ENCODE assay signal across 10 cellular contexts in genomic region chr1:9960705-9961562, GRCh38. TPM values are rescaled to one million over a fixed set of nuclear protein-coding genes. Genes with fewer than 3 reads are reported as not detected.
A peak's percentile ranks its signal among the peaks of the same experiment; 100 is the strongest.
DNase-seq lines count a peak whose midpoint lies in the region; ATAC-seq and TF ChIP-seq lines count a peak whose summit lies in the region.
"Had no signal": no experiment of that assay in that cellular context is flagged by ENCODE, and none has a peak within 500 bp of the region (broad histone marks: within the 10 kb centered on the region; RNA-seq: fewer than 3 reads in every experiment).

No MANE protein-coding gene starts in this region.

- ATAC-seq in HG03045 (IDR thresholded peaks at IDR 0.05; ENCODE audit: unreplicated experiment): no peak

- TF ChIP-seq CTCF in MCF 10A (IDR thresholded peaks at IDR 0.05; ENCODE audit: unreplicated experiment) (no peak), mammary epithelial cell (conservative IDR thresholded peaks at IDR 0.05 in 1 of 2, IDR thresholded peaks at IDR 0.05 in 1 of 2; ENCODE audit: extremely low read depth in 1 of 2, insufficient read depth in 1 of 2, low read depth in 1 of 2, low read length in 2 of 2) (no peak)

- POLR2A ChIA-PET in MCF 10A (lab: Yijun Ruan, JAX): interaction anchor here (0.6 to 1.1 kb wide), 2 partner anchors 22 to 32 kb away, joined by 3 read pairs; no protein-coding TSS in a partner anchor

- no peaks in the 10 kb centered on the region for H3K4me1 ChIP-seq in mammary epithelial cell (ENCODE audit: insufficient read depth, low read length)
- no peaks in the 10 kb centered on the region for H3K4me1 ChIP-seq in adipocyte (ENCODE audit: control insufficient read depth, insufficient read depth, low read length)

- H3K79me2 ChIP-seq in mammary epithelial cell (ENCODE audit: insufficient read depth, low read length): no peaks in the 10 kb centered on the region

- no peaks in the 10 kb centered on the region for H3K27me3 ChIP-seq in mammary epithelial cell (ENCODE audit: insufficient read depth, low read length)
- no peaks in the 10 kb centered on the region for H3K27me3 ChIP-seq in adipocyte (replicated peaks; ENCODE audit: control insufficient read depth, insufficient read depth, low read length)

- H3K4me3 Mint-ChIP-seq in MCF 10A (ENCODE audit: unreplicated experiment): no peak overlapping the region
- H3K4me3 Mint-ChIP-seq: activated naive CD4-positive, alpha-beta T cell treated with anti-CD3 and anti-CD28 coated beads, Interleukin-2, amount 50 U/mL, for 24 hours had no signal

- H2AFZ ChIP-seq in mammary epithelial cell (ENCODE audit: low read depth, low read length): no peak overlapping the region

- peaks cover 17% of the 10 kb centered on the region for H3K36me3 Mint-ChIP-seq in MCF 10A (ENCODE audit: insufficient read depth, unreplicated experiment)
- H3K36me3 Mint-ChIP-seq: activated naive CD4-positive, alpha-beta T cell treated with anti-CD3 and anti-CD28 coated beads, Interleukin-2, amount 50 U/mL, for 24 hours had no signal

- H3K4me2 ChIP-seq in mammary epithelial cell (ENCODE audit: insufficient read depth, low read depth, low read length): no peak overlapping the region

- no peaks in the 10 kb centered on the region for H4K20me1 ChIP-seq in mammary epithelial cell (ENCODE audit: insufficient read depth, low read length)

- H3K9ac ChIP-seq in mammary epithelial cell (ENCODE audit: insufficient read depth, low read length): no peak overlapping the region
- H3K9ac ChIP-seq in adipocyte (ENCODE audit: low read length): no peak overlapping the region

- H3K9me3 ChIP-seq in mammary epithelial cell (replicated peaks; ENCODE audit: insufficient read depth, low read length) (no peaks in the 10 kb centered on the region), adipocyte (ENCODE audit: control insufficient read depth, low read length) (no peaks in the 10 kb centered on the region)

- H3K36me3 ChIP-seq in mammary epithelial cell (ENCODE audit: insufficient read depth, low read length): no peaks in the 10 kb centered on the region
- no peaks in the 10 kb centered on the region for H3K36me3 ChIP-seq in adipocyte (ENCODE audit: control insufficient read depth, insufficient read depth, low read length, severe bottlenecking)

- no peaks in the 10 kb centered on the region for H3K9me3 Mint-ChIP-seq in MCF 10A (ENCODE audit: unreplicated experiment)
- H3K9me3 Mint-ChIP-seq: activated naive CD4-positive, alpha-beta T cell treated with anti-CD3 and anti-CD28 coated beads, Interleukin-2, amount 50 U/mL, for 24 hours had no signal

- in situ Hi-C loops in mammary epithelial cell (cut with MboI; ENCODE audit: low sequenced_read_pairs in 2 of 2): loop anchor here in 1 of 2 donors (25.0 kb wide), 1 partner anchor 151 kb away; no protein-coding TSS in a partner anchor

- dilution Hi-C loops in mammary epithelial cell (cut with HindIII; ENCODE audit: low sequenced_read_pairs): loop anchor here (5.0 to 10.0 kb wide), 4 partner anchors 66 to 196 kb away; no protein-coding TSS in a partner anchor

- no peak overlapping the region for H3K27ac Mint-ChIP-seq in MCF 10A (ENCODE audit: low read depth, unreplicated experiment)
- H3K27ac Mint-ChIP-seq: activated naive CD4-positive, alpha-beta T cell treated with anti-CD3 and anti-CD28 coated beads, Interleukin-2, amount 50 U/mL, for 24 hours had no signal

- CTCF ChIA-PET in MCF 10A (lab: Yijun Ruan, JAX): interaction anchor here (0.6 to 2.2 kb wide), 5 partner anchors 11 to 208 kb away, joined by 3 to 10 read pairs (median 4); partner anchors contain the start of genes LZIC and NMNAT1
- CTCF ChIA-PET in mammary epithelial cell (lab: Charles Lee; ENCODE audit: low non-redundant PET): no interaction called here

- no peak overlapping the region for H3K27ac ChIP-seq in mammary epithelial cell (ENCODE audit: insufficient read depth, low read depth, low read length)

- 89% methylated on average over 12 of the region's 12 CpGs for WGBS in mammary epithelial cell (ENCODE audit: low coverage, missing lambda C conversion rate)

- DNase-seq in MCF 10A (ENCODE audit: unreplicated experiment) (peak; percentile 33), mammary epithelial cell (no peak), NCI-H1694 (lab: John Stamatoyannopoulos, UW) (peak; percentile 73), adipocyte (ENCODE audit: low read depth) (peak; percentile 9), HK-2 (ENCODE audit: unreplicated experiment) (no peak), activated T-cell treated with anti-CD3 and anti-CD28 coated beads for 4 hours (no peak), mesenteric fat pad (ENCODE audit: low spot score) (no peak)
- DNase-seq: SW 1271 had no signal

- no TSS peak for BruUV-seq in MCF 10A (replicated peaks; lab: Mats Ljungman, UMichigan)
- no TSS peak for BruUV-seq in mammary epithelial cell (replicated peaks; lab: Mats Ljungman, UMichigan)

- H3K27me3 Mint-ChIP-seq in MCF 10A (ENCODE audit: insufficient read depth, unreplicated experiment): no peaks in the 10 kb centered on the region
- H3K27me3 Mint-ChIP-seq: activated naive CD4-positive, alpha-beta T cell treated with anti-CD3 and anti-CD28 coated beads, Interleukin-2, amount 50 U/mL, for 24 hours had no signal

- intact Hi-C loops in MCF 10A (cut with micrococcal nuclease): no loop called here
- intact Hi-C loops in mammary epithelial cell (cut with micrococcal nuclease): no loop called here

- H3K4me3 ChIP-seq in mammary epithelial cell (replicated peaks in 1 of 3; ENCODE audit: insufficient read depth in 1 of 3, low read depth in 2 of 3, low read length in 3 of 3) (no peak overlapping the region), adipocyte (ENCODE audit: low read length) (no peak overlapping the region)

- peaks cover 5% of the 10 kb centered on the region for H3K4me1 Mint-ChIP-seq in MCF 10A (ENCODE audit: insufficient read depth, unreplicated experiment)
- H3K4me1 Mint-ChIP-seq: activated naive CD4-positive, alpha-beta T cell treated with anti-CD3 and anti-CD28 coated beads, Interleukin-2, amount 50 U/mL, for 24 hours had no signal

RNA-seq across cellular contexts. Expression of gene NMNAT1, which starts 17.7 kb away (rescaled TPM):
- total RNA-seq in MCF 10A (2022) (10.4 and 14.0 TPM in 2 replicates), mammary epithelial cell (10 to 100 TPM in 1 of 2 donors, 1 to 10 TPM in 1; 9.7 to 11.1 TPM), mesenteric fat pad (11.9 TPM)
- 9.4 TPM for polyA plus RNA-seq in mammary epithelial cell
- 9.1 TPM for polyA minus RNA-seq in mammary epithelial cell

RNA-seq across cellular contexts. Expression of gene LZIC, which starts 17.7 kb away (rescaled TPM):
- total RNA-seq in MCF 10A (2022): 37.2 and 42.6 TPM in 2 replicates
- 10 to 100 TPM; 19.8 to 30.6 TPM for total RNA-seq in mammary epithelial cell
- 14.5 TPM for polyA plus RNA-seq in mammary epithelial cell
- 11.8 TPM for polyA minus RNA-seq in mammary epithelial cell
- 23.4 TPM for total RNA-seq in mesenteric fat pad

RNA-seq across cellular contexts. Expression of gene RBP7, which starts 36.1 kb away (rescaled TPM):
- total RNA-seq in MCF 10A (2022) (not detected in 2 replicates), mammary epithelial cell (under 1 TPM in 1 of 2 donors, not detected in 1; 0.50 TPM), mesenteric fat pad (267 TPM)
- 0.48 TPM for polyA plus RNA-seq in mammary epithelial cell
- not detected for polyA minus RNA-seq in mammary epithelial cell

RNA-seq across cellular contexts. Expression of gene CTNNBIP1, which starts 50.9 kb away (rescaled TPM):
- total RNA-seq in MCF 10A (2022) (31.3 and 31.4 TPM in 2 replicates), mammary epithelial cell (100 to 1,000 TPM in 1 of 2 donors, 10 to 100 TPM in 1; 54.7 to 103 TPM), mesenteric fat pad (29.8 TPM)
- polyA plus RNA-seq in mammary epithelial cell: 138 TPM
- 108 TPM for polyA minus RNA-seq in mammary epithelial cell

Comparison
In these comparisons a context has a peak if more than half of its experiments do, and no peak if none do; other contexts are left out.
1. DNase-seq: peak in MCF 10A (single experiment), NCI-H1694 (single experiment) and adipocyte (single experiment); none in mammary epithelial cell (single experiment), HK-2 (single experiment), activated T-cell treated with anti-CD3 and anti-CD28 coated beads for 4 hours (single experiment) and mesenteric fat pad (single experiment).
2. RNA of gene RBP7, which starts 36.1 kb away (total RNA-seq): 267 TPM in mesenteric fat pad (single experiment); 0.50 TPM in mammary epithelial cell and not detected in MCF 10A; every median in the first group is over 100 times any median in the second.